Comparison of ENCODE assay signal across 1 cellular context in the genomic region with DNA sequence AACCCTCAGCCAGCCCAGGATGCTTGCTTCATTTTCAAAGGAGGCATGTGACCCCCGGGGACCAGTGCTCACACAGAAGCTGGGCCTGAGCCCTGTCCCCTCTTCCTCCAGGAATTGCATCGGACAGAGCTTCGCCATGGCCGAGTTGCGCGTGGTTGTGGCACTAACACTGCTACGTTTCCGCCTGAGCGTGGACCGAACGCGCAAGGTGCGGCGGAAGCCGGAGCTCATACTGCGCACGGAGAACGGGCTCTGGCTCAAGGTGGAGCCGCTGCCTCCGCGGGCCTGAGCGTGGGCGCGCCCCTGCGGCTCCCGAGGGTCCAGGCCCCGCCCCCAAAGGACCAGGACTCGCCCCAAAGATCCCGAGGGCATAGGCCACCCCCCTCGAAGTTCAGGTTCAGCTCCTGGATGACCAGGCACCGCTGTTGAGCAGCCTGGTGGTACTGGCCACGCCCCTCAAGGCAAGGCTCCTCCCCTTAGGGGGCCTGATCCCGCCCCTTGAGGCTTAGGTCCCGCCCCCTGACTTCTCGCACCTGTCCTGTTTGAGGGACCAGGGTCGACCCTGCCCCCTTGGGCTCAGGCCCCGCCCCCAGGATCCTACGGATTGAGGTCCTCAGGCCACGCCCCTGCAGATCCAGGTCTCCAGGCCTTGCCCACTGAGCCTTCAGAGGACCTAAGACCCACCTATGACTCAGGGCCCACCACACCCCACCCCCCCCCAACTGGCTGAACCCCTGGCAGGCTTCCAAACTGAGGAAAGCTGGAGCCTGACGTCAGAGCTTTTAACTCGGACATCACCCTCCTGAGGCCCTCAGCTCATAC.
TF ChIP-seq lines count a peak whose summit lies in the region.

No MANE protein-coding gene starts in this region.

TF ChIP-seq in HepG2, 621 proteins besides CTCF, POLR2A, EP300 and RAD21 (continued from another document and continues in another):
- TF ChIP-seq, protein P1, sequence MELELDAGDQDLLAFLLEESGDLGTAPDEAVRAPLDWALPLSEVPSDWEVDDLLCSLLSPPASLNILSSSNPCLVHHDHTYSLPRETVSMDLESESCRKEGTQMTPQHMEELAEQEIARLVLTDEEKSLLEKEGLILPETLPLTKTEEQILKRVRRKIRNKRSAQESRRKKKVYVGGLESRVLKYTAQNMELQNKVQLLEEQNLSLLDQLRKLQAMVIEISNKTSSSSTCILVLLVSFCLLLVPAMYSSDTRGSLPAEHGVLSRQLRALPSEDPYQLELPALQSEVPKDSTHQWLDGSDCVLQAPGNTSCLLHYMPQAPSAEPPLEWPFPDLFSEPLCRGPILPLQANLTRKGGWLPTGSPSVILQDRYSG (CRISPR knock-in tag; IDR thresholded peaks at IDR 0.05): no peak
- TF ChIP-seq, protein P2, sequence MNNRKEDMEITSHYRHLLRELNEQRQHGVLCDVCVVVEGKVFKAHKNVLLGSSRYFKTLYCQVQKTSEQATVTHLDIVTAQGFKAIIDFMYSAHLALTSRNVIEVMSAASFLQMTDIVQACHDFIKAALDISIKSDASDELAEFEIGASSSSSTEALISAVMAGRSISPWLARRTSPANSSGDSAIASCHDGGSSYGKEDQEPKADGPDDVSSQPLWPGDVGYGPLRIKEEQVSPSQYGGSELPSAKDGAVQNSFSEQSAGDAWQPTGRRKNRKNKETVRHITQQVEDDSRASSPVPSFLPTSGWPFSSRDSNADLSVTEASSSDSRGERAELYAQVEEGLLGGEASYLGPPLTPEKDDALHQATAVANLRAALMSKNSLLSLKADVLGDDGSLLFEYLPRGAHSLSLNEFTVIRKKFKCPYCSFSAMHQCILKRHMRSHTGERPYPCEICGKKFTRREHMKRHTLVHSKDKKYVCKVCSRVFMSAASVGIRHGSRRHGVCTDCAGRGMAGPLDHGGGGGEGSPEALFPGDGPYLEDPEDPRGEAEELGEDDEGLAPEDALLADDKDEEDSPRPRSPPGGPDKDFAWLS (CRISPR knock-in tag; IDR thresholded peaks at IDR 0.05; ENCODE audit: borderline replicate concordance): no peak
- TF ChIP-seq ZNF558 (CRISPR knock-in tag; IDR thresholded peaks at IDR 0.05; ENCODE audit: borderline replicate concordance) (no peak), TBX2 (CRISPR knock-in tag; IDR thresholded peaks at IDR 0.05; ENCODE audit: borderline replicate concordance) (peak; percentile 44), ARID4A (CRISPR knock-in tag; IDR thresholded peaks at IDR 0.05; ENCODE audit: borderline replicate concordance) (no peak; the same call in 1 of the 2 replicates), ZNF670 (CRISPR knock-in tag; IDR thresholded peaks at IDR 0.05; ENCODE audit: borderline replicate concordance) (no peak), PTBP1 (IDR thresholded peaks at IDR 0.05; ENCODE audit: low read depth, low read length, poor library complexity, severe bottlenecking) (no peak), GATA4 (IDR thresholded peaks at IDR 0.05; ENCODE audit: borderline replicate concordance, low read depth) (no peak), MLX (CRISPR knock-in tag; IDR thresholded peaks at IDR 0.05) (no peak), E2F5 (CRISPR knock-in tag; conservative IDR thresholded peaks at IDR 0.05) (no peak), KAT7 (CRISPR knock-in tag; IDR thresholded peaks at IDR 0.05; ENCODE audit: borderline replicate concordance) (no peak), SAP130 (CRISPR knock-in tag; IDR thresholded peaks at IDR 0.05; ENCODE audit: low read depth) (peak; percentile 16; the same call in 1 of the 2 replicates), ZNF773 (CRISPR knock-in tag; IDR thresholded peaks at IDR 0.05; ENCODE audit: borderline replicate concordance) (no peak), SNAI1 (CRISPR knock-in tag; IDR thresholded peaks at IDR 0.05; ENCODE audit: borderline replicate concordance) (no peak), TOE1 (CRISPR knock-in tag; IDR thresholded peaks at IDR 0.05) (no peak), SPEN (CRISPR knock-in tag; IDR thresholded peaks at IDR 0.05; ENCODE audit: low read depth) (0 out of 2 replicates have a peak, but pooled peaks have one; percentile 62), ARNTL (CRISPR knock-in tag; IDR thresholded peaks at IDR 0.05) (no peak), SRY (CRISPR knock-in tag; IDR thresholded peaks at IDR 0.05) (no peak), ZNF619 (CRISPR knock-in tag; IDR thresholded peaks at IDR 0.05) (0 out of 2 replicates have a peak, but pooled peaks have one; percentile 27), MATR3 (CRISPR knock-in tag; IDR thresholded peaks at IDR 0.05) (no peak), JUND (CRISPR knock-in tag; IDR thresholded peaks at IDR 0.05) (no peak), ZNF562 (CRISPR knock-in tag; IDR thresholded peaks at IDR 0.05; ENCODE audit: borderline replicate concordance) (no peak), ZNF3 (CRISPR knock-in tag; IDR thresholded peaks at IDR 0.05) (no peak), TP53 (CRISPR knock-in tag; conservative IDR thresholded peaks at IDR 0.05) (no peak), CSRNP2 (CRISPR knock-in tag; conservative IDR thresholded peaks at IDR 0.05; ENCODE audit: low read depth) (no peak)
- TF ChIP-seq, protein P3, sequence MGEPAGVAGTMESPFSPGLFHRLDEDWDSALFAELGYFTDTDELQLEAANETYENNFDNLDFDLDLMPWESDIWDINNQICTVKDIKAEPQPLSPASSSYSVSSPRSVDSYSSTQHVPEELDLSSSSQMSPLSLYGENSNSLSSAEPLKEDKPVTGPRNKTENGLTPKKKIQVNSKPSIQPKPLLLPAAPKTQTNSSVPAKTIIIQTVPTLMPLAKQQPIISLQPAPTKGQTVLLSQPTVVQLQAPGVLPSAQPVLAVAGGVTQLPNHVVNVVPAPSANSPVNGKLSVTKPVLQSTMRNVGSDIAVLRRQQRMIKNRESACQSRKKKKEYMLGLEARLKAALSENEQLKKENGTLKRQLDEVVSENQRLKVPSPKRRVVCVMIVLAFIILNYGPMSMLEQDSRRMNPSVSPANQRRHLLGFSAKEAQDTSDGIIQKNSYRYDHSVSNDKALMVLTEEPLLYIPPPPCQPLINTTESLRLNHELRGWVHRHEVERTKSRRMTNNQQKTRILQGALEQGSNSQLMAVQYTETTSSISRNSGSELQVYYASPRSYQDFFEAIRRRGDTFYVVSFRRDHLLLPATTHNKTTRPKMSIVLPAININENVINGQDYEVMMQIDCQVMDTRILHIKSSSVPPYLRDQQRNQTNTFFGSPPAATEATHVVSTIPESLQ (CRISPR knock-in tag; conservative IDR thresholded peaks at IDR 0.05): no peak
- TF ChIP-seq, protein P4, sequence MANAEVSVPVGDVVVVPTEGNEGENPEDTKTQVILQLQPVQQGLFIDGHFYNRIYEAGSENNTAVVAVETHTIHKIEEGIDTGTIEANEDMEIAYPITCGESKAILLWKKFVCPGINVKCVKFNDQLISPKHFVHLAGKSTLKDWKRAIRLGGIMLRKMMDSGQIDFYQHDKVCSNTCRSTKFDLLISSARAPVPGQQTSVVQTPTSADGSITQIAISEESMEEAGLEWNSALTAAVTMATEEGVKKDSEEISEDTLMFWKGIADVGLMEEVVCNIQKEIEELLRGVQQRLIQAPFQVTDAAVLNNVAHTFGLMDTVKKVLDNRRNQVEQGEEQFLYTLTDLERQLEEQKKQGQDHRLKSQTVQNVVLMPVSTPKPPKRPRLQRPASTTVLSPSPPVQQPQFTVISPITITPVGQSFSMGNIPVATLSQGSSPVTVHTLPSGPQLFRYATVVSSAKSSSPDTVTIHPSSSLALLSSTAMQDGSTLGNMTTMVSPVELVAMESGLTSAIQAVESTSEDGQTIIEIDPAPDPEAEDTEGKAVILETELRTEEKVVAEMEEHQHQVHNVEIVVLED (CRISPR knock-in tag; IDR thresholded peaks at IDR 0.05; ENCODE audit: borderline replicate concordance): 0 out of 2 replicates have a peak, but pooled peaks have one; percentile 30
- TF ChIP-seq, protein P5, sequence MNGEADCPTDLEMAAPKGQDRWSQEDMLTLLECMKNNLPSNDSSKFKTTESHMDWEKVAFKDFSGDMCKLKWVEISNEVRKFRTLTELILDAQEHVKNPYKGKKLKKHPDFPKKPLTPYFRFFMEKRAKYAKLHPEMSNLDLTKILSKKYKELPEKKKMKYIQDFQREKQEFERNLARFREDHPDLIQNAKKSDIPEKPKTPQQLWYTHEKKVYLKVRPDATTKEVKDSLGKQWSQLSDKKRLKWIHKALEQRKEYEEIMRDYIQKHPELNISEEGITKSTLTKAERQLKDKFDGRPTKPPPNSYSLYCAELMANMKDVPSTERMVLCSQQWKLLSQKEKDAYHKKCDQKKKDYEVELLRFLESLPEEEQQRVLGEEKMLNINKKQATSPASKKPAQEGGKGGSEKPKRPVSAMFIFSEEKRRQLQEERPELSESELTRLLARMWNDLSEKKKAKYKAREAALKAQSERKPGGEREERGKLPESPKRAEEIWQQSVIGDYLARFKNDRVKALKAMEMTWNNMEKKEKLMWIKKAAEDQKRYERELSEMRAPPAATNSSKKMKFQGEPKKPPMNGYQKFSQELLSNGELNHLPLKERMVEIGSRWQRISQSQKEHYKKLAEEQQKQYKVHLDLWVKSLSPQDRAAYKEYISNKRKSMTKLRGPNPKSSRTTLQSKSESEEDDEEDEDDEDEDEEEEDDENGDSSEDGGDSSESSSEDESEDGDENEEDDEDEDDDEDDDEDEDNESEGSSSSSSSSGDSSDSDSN (CRISPR knock-in tag; IDR thresholded peaks at IDR 0.05): peak; percentile 28; the same call in 1 of the 2 replicates
- TF ChIP-seq, protein P6, sequence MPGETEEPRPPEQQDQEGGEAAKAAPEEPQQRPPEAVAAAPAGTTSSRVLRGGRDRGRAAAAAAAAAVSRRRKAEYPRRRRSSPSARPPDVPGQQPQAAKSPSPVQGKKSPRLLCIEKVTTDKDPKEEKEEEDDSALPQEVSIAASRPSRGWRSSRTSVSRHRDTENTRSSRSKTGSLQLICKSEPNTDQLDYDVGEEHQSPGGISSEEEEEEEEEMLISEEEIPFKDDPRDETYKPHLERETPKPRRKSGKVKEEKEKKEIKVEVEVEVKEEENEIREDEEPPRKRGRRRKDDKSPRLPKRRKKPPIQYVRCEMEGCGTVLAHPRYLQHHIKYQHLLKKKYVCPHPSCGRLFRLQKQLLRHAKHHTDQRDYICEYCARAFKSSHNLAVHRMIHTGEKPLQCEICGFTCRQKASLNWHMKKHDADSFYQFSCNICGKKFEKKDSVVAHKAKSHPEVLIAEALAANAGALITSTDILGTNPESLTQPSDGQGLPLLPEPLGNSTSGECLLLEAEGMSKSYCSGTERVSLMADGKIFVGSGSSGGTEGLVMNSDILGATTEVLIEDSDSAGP (CRISPR knock-in tag; IDR thresholded peaks at IDR 0.05; ENCODE audit: borderline replicate concordance): peak; percentile 74; the same call in 1 of the 2 replicates
